In genomic region chr2:130231656-130232055, GRCh38 we compare ENCODE assay signal across 35 cellular contexts. TPM values are rescaled to one million over a fixed set of nuclear protein-coding genes. Genes with fewer than 3 reads are reported as not detected.
"Had no signal": no experiment of that assay in that cellular context is flagged by ENCODE, and none has a peak within 500 bp of the region (broad histone marks: within the 10 kb centered on the region; RNA-seq: fewer than 3 reads in every experiment).

No MANE protein-coding gene starts in this region.

- H3K27ac ChIP-seq: adrenal gland, body of pancreas, brain microvascular endothelial cell, breast epithelium, VCaP had no signal

- H3K27me3 ChIP-seq: adrenal gland, body of pancreas, brain microvascular endothelial cell, breast epithelium had no signal

- H3K4me1 ChIP-seq: adrenal gland, body of pancreas, breast epithelium had no signal

- ATAC-seq: activated CD8-positive, alpha-beta T cell treated with anti-CD3 and anti-CD28 coated beads for 36 hours; activated naive CD4-positive, alpha-beta T cell treated with anti-CD3 and anti-CD28 coated beads, Interleukin-2, amount 50 U/mL, for 72 hours; activated T-cell treated with anti-CD3 and anti-CD28 coated beads, Interleukin-2, amount 50 U/mL, for 4 hours; activated T-cell treated with anti-CD3 and anti-CD28 coated beads, Interleukin-2, amount 50 U/mL, for 72 hours; activated T-helper 17 cell treated with anti-CD3 and anti-CD28 coated beads, Interleukin-2, amount 50 U/mL, for 72 hours; body of pancreas had no signal

- H3K4me3 ChIP-seq: adrenal gland, body of pancreas, breast epithelium had no signal

- DNase-seq: activated B cell treated with CpG ODN at 0.5 μM for 24 hours; activated CD4-positive, alpha-beta memory T cell treated with anti-CD3 and anti-CD28 coated beads for 36 hours; activated CD4-positive, alpha-beta T cell treated with anti-CD3 and anti-CD28 coated beads for 4 hours; activated CD4-positive, alpha-beta T cell treated with anti-CD3 and anti-CD28 coated beads, Interleukin-2, amount 10 ng/mL, durations not matched to agents 24 days and 14 days; activated CD4-positive, alpha-beta T cell treated with anti-CD3 and anti-CD28 coated beads, Interleukin-2, amount 50 U/mL, for 1 hour; activated CD4-positive, alpha-beta T cell treated with anti-CD3 and anti-CD28 coated beads, Interleukin-2, amount 50 U/mL, for 4 hours; activated CD4-positive, CD25-positive, alpha-beta regulatory T cell treated with anti-CD3 and anti-CD28 coated beads, Interleukin-2, amount 50 U/mL, for 72 hours; activated CD8-positive, alpha-beta memory T cell treated with anti-CD3 and anti-CD28 coated beads, Interleukin-2, amount 50 U/mL, for 4 hours; activated CD8-positive, alpha-beta T cell treated with anti-CD3 and anti-CD28 coated beads for 36 hours; activated effector memory CD4-positive, alpha-beta T cell treated with anti-CD3 and anti-CD28 coated beads, Interleukin-2, amount 50 U/mL, for 16 hours; activated gamma-delta T cell treated with Interleukin-2 at 50 U/mL for 16 hours; activated naive CD4-positive, alpha-beta T cell; activated naive CD4-positive, alpha-beta T cell treated with anti-CD3 and anti-CD28 coated beads for 36 hours; activated naive CD4-positive, alpha-beta T cell treated with anti-CD3 and anti-CD28 coated beads, Interleukin-2, amount 50 U/mL, for 16 hours; activated naive CD8-positive, alpha-beta T cell treated with anti-CD3 and anti-CD28 coated beads for 36 hours; activated T-cell treated with anti-CD3 and anti-CD28 coated beads for 4 hours; activated T-cell treated with anti-CD3 and anti-CD28 coated beads, Interleukin-2, amount 50 U/mL, for 1 hour; activated T-cell treated with anti-CD3 and anti-CD28 coated beads, Interleukin-2, amount 50 U/mL, for 4 hours; activated T-cell treated with anti-CD3 and anti-CD28 coated beads, Interleukin-2, amount 50 U/mL, for 72 hours; adrenal gland; aorta; body of pancreas; brain microvascular endothelial cell; central memory CD4-positive, alpha-beta T cell; T-helper 1 cell; T-helper 2 cell; T-helper 9 cell had no signal

- H3K36me3 ChIP-seq: adrenal gland, brain microvascular endothelial cell, breast epithelium had no signal

- H3K9me3 ChIP-seq: adrenal gland, body of pancreas, breast epithelium had no signal

RNA-seq across cellular contexts. Expression of gene TUBA3E, which starts 33.4 kb away (rescaled TPM):
- total RNA-seq: activated B cell treated with CpG ODN at 0.5 μM for 24 hours; activated CD4-positive, alpha-beta memory T cell treated with anti-CD3 and anti-CD28 coated beads for 36 hours; activated CD4-positive, alpha-beta T cell treated with anti-CD3 and anti-CD28 coated beads, Interleukin-2, amount 10 ng/mL, durations not matched to agents 24 days and 14 days; activated CD8-positive, alpha-beta memory T cell treated with anti-CD3 and anti-CD28 coated beads for 36 hours; activated CD8-positive, alpha-beta T cell treated with anti-CD3 and anti-CD28 coated beads for 36 hours; activated naive CD4-positive, alpha-beta T cell treated with anti-CD3 and anti-CD28 coated beads for 36 hours; activated naive CD4-positive, alpha-beta T cell treated with anti-CD3 and anti-CD28 coated beads, Interleukin-2, amount 50 U/mL, for 72 hours; activated naive CD8-positive, alpha-beta T cell treated with anti-CD3 and anti-CD28 coated beads for 36 hours; activated T-cell treated with anti-CD3 and anti-CD28 coated beads, Interleukin-2, amount 50 U/mL, for 4 hours; activated T-cell treated with anti-CD3 and anti-CD28 coated beads, Interleukin-2, amount 50 U/mL, for 72 hours; activated T-helper 1 cell treated with anti-CD3 and anti-CD28 coated beads, Interleukin-12 subunit alpha, Interleukin-12 subunit beta, Interleukin-2, Interleukin-4 antibody, amounts not matched to agents 30 ng/mL and 10 ng/mL and 1 ng/mL, durations not matched to agents 14 hours and 24 hours and 36 hours; activated T-helper 17 cell treated with anti-CD3 and anti-CD28 coated beads, Interleukin-2, amount 50 U/mL, for 72 hours; adrenal gland; aorta; astrocyte; body of pancreas; breast epithelium; cerebellum had no signal
- polyA plus RNA-seq: adrenal gland had no signal
